In the genomic region with DNA sequence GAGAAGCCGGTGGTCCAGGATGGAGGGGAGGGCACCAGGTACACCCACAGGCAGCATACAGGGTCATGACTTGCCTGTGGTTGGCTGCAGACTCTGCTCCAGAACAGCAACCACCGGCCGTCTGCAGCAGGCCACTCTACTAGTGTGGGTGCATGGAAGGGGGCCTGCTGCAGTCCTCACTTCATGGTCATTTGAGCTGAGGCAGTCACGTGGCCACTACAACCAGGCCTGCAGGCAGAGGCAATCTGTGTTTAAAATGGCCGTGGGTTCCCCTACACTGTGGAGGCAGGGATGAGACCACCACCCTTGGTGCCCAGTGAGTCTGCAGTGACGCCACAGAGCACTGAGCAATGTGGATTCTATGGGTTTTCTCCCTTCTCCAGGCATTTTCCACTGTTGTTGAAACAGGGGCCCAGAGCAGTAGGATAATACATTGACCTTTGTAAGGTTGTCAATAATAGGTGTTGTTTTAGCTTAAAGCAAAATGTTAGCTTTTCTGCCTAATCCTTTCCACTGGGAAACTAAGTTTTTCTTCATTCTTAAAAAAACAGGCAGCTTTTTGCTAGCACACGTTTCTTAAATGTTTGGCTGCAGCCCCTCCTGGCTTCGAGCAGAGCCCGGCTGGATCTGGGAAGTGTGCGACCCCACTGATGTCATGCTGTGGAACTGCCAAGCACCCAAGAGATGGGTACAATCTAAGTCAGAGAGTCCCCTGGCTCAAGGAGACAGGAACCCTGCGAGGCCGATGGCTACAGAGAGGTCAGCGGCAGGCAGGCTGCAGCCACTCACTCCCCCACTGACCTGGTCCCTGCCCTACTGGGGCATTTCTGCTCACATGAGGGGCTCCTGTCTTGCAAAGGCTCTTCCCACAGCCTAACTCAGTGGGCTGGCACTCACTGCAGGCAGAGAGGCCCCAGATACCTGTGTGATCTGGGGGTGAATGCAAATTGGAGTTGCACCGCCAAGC, we compare ENCODE assay signal across 1 cellular context.
TF ChIP-seq lines count a peak whose summit lies in the region.

No MANE protein-coding gene starts in this region.

TF ChIP-seq in GM12878, 131 proteins besides CTCF, POLR2A, EP300 and RAD21:
- TF ChIP-seq, protein P1, sequence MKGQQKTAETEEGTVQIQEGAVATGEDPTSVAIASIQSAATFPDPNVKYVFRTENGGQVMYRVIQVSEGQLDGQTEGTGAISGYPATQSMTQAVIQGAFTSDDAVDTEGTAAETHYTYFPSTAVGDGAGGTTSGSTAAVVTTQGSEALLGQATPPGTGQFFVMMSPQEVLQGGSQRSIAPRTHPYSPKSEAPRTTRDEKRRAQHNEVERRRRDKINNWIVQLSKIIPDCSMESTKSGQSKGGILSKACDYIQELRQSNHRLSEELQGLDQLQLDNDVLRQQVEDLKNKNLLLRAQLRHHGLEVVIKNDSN (IDR thresholded peaks at IDR 0.05; ENCODE audit: borderline replicate concordance, extremely low read length, insufficient read depth, low read depth, low read length): peak; percentile 28
- no peak for TF ChIP-seq KLF5 (IDR thresholded peaks at IDR 0.05; ENCODE audit: partially characterized antibody)
- TF ChIP-seq, protein P2, sequence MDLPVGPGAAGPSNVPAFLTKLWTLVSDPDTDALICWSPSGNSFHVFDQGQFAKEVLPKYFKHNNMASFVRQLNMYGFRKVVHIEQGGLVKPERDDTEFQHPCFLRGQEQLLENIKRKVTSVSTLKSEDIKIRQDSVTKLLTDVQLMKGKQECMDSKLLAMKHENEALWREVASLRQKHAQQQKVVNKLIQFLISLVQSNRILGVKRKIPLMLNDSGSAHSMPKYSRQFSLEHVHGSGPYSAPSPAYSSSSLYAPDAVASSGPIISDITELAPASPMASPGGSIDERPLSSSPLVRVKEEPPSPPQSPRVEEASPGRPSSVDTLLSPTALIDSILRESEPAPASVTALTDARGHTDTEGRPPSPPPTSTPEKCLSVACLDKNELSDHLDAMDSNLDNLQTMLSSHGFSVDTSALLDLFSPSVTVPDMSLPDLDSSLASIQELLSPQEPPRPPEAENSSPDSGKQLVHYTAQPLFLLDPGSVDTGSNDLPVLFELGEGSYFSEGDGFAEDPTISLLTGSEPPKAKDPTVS (IDR thresholded peaks at IDR 0.05; ENCODE audit: low read depth, low read length): no peak
- TF ChIP-seq, protein P3, sequence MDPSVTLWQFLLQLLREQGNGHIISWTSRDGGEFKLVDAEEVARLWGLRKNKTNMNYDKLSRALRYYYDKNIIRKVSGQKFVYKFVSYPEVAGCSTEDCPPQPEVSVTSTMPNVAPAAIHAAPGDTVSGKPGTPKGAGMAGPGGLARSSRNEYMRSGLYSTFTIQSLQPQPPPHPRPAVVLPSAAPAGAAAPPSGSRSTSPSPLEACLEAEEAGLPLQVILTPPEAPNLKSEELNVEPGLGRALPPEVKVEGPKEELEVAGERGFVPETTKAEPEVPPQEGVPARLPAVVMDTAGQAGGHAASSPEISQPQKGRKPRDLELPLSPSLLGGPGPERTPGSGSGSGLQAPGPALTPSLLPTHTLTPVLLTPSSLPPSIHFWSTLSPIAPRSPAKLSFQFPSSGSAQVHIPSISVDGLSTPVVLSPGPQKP (IDR thresholded peaks at IDR 0.05; ENCODE audit: low read depth, low read length): no peak
